In the genomic region with DNA sequence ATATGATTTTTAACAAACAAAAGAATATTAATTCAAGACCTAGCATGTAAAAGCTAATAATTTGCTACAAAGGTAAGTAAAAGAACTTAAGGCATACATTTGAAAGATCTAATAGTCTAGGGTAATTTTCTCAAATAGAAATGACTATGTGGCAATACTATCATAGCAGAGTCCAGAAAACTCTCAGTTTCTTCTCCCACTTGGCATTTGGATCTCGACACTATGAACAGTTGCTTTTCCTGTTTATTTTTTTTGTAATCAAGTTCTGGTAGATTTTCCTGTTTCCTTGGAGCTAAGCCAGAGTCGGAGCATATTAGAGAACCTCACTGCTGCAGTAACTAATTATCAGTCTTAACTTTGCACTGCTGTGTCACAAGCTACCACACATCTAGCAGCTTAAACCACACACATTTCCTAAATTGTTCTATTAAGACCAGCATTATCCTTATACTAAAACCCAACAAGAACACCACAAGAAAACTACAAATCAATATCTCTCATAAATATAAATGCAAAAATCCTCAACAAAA, we compare ENCODE assay signal across 13 cellular contexts. TPM values are rescaled to one million over a fixed set of nuclear protein-coding genes. Genes with fewer than 3 reads are reported as not detected.
"Had no signal": no experiment of that assay in that cellular context is flagged by ENCODE, and none has a peak within 500 bp of the region (broad histone marks: within the 10 kb centered on the region; RNA-seq: fewer than 3 reads in every experiment).

No MANE protein-coding gene starts in this region.

- H3K4me3 Mint-ChIP-seq: activated CD8-positive, alpha-beta memory T cell treated with anti-CD3 and anti-CD28 coated beads, Interleukin-2, amount 10 ng/mL, durations not matched to agents 7 days and 5 days; activated T-cell treated with anti-CD3 and anti-CD28 coated beads, Interleukin-2, amount 50 U/mL, for 24 hours; natural killer cell treated with Interleukin-12 subunit alpha and Interleukin-12 subunit beta and Interleukin-15 and Interleukin-18, amount 100 ng/mL, for 72 hours had no signal

- H3K36me3 ChIP-seq: breast epithelium, right lobe of liver, upper lobe of right lung had no signal

- ATAC-seq: activated CD8-positive, alpha-beta memory T cell treated with anti-CD3 and anti-CD28 coated beads, Interleukin-2, amount 10 ng/mL, durations not matched to agents 7 days and 5 days; activated naive CD4-positive, alpha-beta T cell treated with anti-CD3 and anti-CD28 coated beads, Interleukin-2, amount 50 U/mL, for 72 hours; natural killer cell treated with Interleukin-12 subunit alpha and Interleukin-12 subunit beta and Interleukin-15 and Interleukin-18, amount 100 ng/mL, for 72 hours had no signal

- H3K36me3 Mint-ChIP-seq: activated CD8-positive, alpha-beta memory T cell treated with anti-CD3 and anti-CD28 coated beads, Interleukin-2, amount 10 ng/mL, durations not matched to agents 7 days and 5 days; activated naive CD4-positive, alpha-beta T cell treated with anti-CD3 and anti-CD28 coated beads, Interleukin-2, amount 50 U/mL, for 72 hours had no signal

- H3K9me3 ChIP-seq: right lobe of liver, upper lobe of right lung had no signal

- H3K4me1 ChIP-seq: breast epithelium, right lobe of liver had no signal

- H3K27me3 Mint-ChIP-seq: activated CD8-positive, alpha-beta memory T cell treated with anti-CD3 and anti-CD28 coated beads, Interleukin-2, amount 10 ng/mL, durations not matched to agents 7 days and 5 days; activated T-cell treated with anti-CD3 and anti-CD28 coated beads, Interleukin-2, amount 50 U/mL, for 24 hours; natural killer cell treated with Interleukin-12 subunit alpha and Interleukin-12 subunit beta and Interleukin-15 and Interleukin-18, amount 100 ng/mL, for 72 hours had no signal

- DNase-seq: activated CD4-positive, alpha-beta T cell treated with anti-CD3 and anti-CD28 coated beads, Interleukin-2, amount 50 U/mL, for 48 hours; activated CD4-positive, CD25-positive, alpha-beta regulatory T cell treated with anti-CD3 and anti-CD28 coated beads, Interleukin-2, amount 50 U/mL, for 72 hours; activated CD8-positive, alpha-beta memory T cell treated with anti-CD3 and anti-CD28 coated beads, Interleukin-2, amount 10 ng/mL, durations not matched to agents 7 days and 5 days; activated effector memory CD4-positive, alpha-beta T cell treated with anti-CD3 and anti-CD28 coated beads, Interleukin-2, amount 50 U/mL, for 16 hours; activated T-cell treated with anti-CD3 and anti-CD28 coated beads, Interleukin-2, amount 50 U/mL, for 24 hours; nucleus accumbens; right lobe of liver; stimulated activated naive CD4-positive, alpha-beta T cell; upper lobe of right lung had no signal

- H3K27me3 ChIP-seq: breast epithelium, right lobe of liver, upper lobe of right lung had no signal

- H3K27ac Mint-ChIP-seq: activated CD8-positive, alpha-beta memory T cell treated with anti-CD3 and anti-CD28 coated beads, Interleukin-2, amount 10 ng/mL, durations not matched to agents 7 days and 5 days; activated naive CD4-positive, alpha-beta T cell treated with anti-CD3 and anti-CD28 coated beads, Interleukin-2, amount 50 U/mL, for 72 hours; activated T-cell treated with anti-CD3 and anti-CD28 coated beads, Interleukin-2, amount 50 U/mL, for 24 hours; natural killer cell treated with Interleukin-12 subunit alpha and Interleukin-12 subunit beta and Interleukin-15 and Interleukin-18, amount 100 ng/mL, for 72 hours had no signal

- H3K27ac ChIP-seq: breast epithelium, right lobe of liver, upper lobe of right lung had no signal

- H3K4me1 Mint-ChIP-seq: activated CD8-positive, alpha-beta memory T cell treated with anti-CD3 and anti-CD28 coated beads, Interleukin-2, amount 10 ng/mL, durations not matched to agents 7 days and 5 days had no signal

- H3K4me3 ChIP-seq: breast epithelium, right lobe of liver, upper lobe of right lung had no signal

RNA-seq across cellular contexts. Expression of a gene that starts 44.9 kb away (rescaled TPM):
- total RNA-seq: activated CD8-positive, alpha-beta memory T cell treated with anti-CD3 and anti-CD28 coated beads, Interleukin-2, amount 10 ng/mL, durations not matched to agents 7 days and 5 days; activated naive CD4-positive, alpha-beta T cell treated with anti-CD3 and anti-CD28 coated beads, Interleukin-2, amount 50 U/mL, for 72 hours; natural killer cell treated with Interleukin-12 subunit alpha and Interleukin-12 subunit beta and Interleukin-15 and Interleukin-18, amount 100 ng/mL, for 72 hours; T-helper 2 cell treated with Interferon-gamma antibody and Interleukin-4, amounts not matched to agents 100 ng/mL and 5 ng/mL, for 36 hours had no signal
